Comparison of ENCODE assay signal across 9 cellular contexts in the genomic region with DNA sequence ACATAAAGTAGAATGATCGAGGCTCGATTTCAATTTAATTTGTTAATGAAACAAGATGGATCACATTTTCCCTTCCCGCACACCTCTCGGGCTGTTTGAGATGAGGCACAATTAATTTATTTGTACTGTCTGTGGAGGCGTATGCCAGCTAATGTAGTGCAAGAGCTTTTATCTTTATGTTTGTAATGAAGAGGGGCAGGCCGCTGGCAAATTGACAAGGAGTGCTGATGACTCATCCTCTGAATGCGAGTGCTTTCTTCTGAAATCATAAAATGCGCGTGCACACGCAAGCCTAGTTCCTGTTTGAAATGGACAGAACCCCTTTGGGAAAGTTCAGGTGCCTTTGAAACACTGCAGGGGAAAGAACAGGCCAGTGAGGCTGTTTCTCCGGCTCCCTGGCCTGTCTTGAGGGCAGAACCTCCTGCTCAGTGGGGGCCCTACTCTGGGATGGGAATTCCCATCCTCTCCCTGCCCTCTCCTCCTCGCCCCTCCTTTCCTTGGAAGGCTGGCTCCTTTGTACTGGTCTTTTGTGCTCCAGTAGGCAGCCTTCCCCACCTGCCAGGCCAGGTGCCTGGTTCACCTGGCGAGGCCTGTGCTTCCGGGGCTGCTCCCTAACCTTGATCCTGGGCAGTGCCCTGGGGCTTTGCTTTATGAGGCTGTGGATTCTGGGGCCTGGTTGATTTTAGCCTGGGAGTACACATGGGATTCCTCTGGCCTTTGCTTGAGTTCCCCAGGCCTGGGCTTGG. TPM values are rescaled to one million over a fixed set of nuclear protein-coding genes. Genes with fewer than 3 reads are reported as not detected.
DNase-seq lines count a peak whose midpoint lies in the region; ATAC-seq, FAIRE-seq and TF ChIP-seq lines count a peak whose summit lies in the region.
"Had no signal": no experiment of that assay in that cellular context is flagged by ENCODE, and none has a peak within 500 bp of the region (broad histone marks: within the 10 kb centered on the region; RNA-seq: fewer than 3 reads in every experiment).

No MANE protein-coding gene starts in this region.

- WGBS in A549 (ENCODE audit: missing lambda C conversion rate) = 5% methylated on average over 14 of the region's 14 CpGs
- WGBS in pancreas, 2 donors = 62 to 67% methylated on average over 14 of the region's 14 CpGs

- no peaks in the 10 kb centered on the region for H3K9me3 ChIP-seq in A549
- H3K9me3 ChIP-seq in pancreas = no peaks in the 10 kb centered on the region
- H3K9me3 ChIP-seq: tibial artery had no signal

- intact Hi-C loops in pancreas (cut with DNase I) = no loop called here

- peak; percentile 55 to 65 for ATAC-seq in A549
- peak; percentile 35 to 80 (median 62) for ATAC-seq in pancreas
- ATAC-seq in GM21526 (IDR thresholded peaks at IDR 0.05; ENCODE audit: low FRiP score, unreplicated experiment) = no peak

- CTCF ChIA-PET in A549 (lab: Yijun Ruan, JAX) = interaction anchor here (1.6 kb wide), 1 partner anchor 29 kb away, joined by 4 read pairs; no protein-coding TSS in a partner anchor

- TF ChIP-seq RAD21 in A549 (conservative IDR thresholded peaks at IDR 0.05 in 1 of 2, IDR thresholded peaks at IDR 0.05 in 1 of 2) = peak in 1 of 2 experiments; percentile 3; a peak in 1 of 5 replicates

- POLR2A ChIA-PET in A549 (lab: Yijun Ruan, JAX) = interaction anchor here (0.6 to 1.5 kb wide), 3 partner anchors 28 to 423 kb away, joined by 3 to 8 read pairs (median 6); no protein-coding TSS in a partner anchor

- peaks cover 99% of the 10 kb centered on the region for H3K4me1 ChIP-seq in A549
- peaks cover 5 to 21% (median 6%) of the 10 kb centered on the region in 3 donors for H3K4me1 ChIP-seq in pancreas

- peak; percentile 73 to 88 for DNase-seq in A549 (ENCODE audit: low read depth in 1 of 2, low spot score in 1 of 2)
- DNase-seq in HTR-8/SVneo (ENCODE audit: insufficient read length, low spot score) = peak; percentile 72
- DNase-seq in RPMI8226 = peak; percentile 92
- DNase-seq in fibroblast of the aortic adventitia (ENCODE audit: low read depth) = peak; percentile 85
- DNase-seq in pancreas = peak in 4 of 6 donors; percentile 50 to 69 (median 59)
- no peak for DNase-seq in activated gamma-delta T cell treated with Interleukin-2 at 50 U/mL for 16 hours
- DNase-seq in activated naive CD4-positive, alpha-beta T cell treated with Interleukin-2 at 50 U/mL for 16 hours = no peak

- peak in 1 of 2 experiments; percentile 33; a peak in 1 of 5 replicates for TF ChIP-seq EP300 in A549 (IDR thresholded peaks at IDR 0.05)

- no peak for TF ChIP-seq CTCF in A549 (IDR thresholded peaks at IDR 0.05)
- no peak for TF ChIP-seq CTCF in fibroblast of the aortic adventitia (IDR thresholded peaks at IDR 0.05; ENCODE audit: insufficient read depth, low read length)
- no peak for TF ChIP-seq CTCF in pancreas (IDR thresholded peaks at IDR 0.05)

- H3K27me3 ChIP-seq in pancreas = no peaks in the 10 kb centered on the region
- H3K27me3 ChIP-seq: tibial artery had no signal

- no peaks in the 10 kb centered on the region for H3K36me3 ChIP-seq in pancreas
- H3K36me3 ChIP-seq: tibial artery had no signal

- peak overlapping the region; percentile 29; the same call in 2 of the 3 replicates for H3K4me3 ChIP-seq in A549
- no peak overlapping the region for H3K4me3 ChIP-seq in fibroblast of the aortic adventitia (ENCODE audit: low read depth, low read length)
- no peak overlapping the region for H3K4me3 ChIP-seq in pancreas
- H3K4me3 ChIP-seq: tibial artery had no signal

- no peak for TF ChIP-seq POLR2A in A549 (IDR thresholded peaks at IDR 0.05; ENCODE audit: low read length)

- FAIRE-seq in A549 (lab: Jason Lieb, UNC) (no peak), HTR-8/SVneo (lab: Jason Lieb, UNC) (no peak), pancreas (lab: Jason Lieb, UNC) (no peak)

- H3K27ac ChIP-seq in A549 (peak overlapping the region; percentile 77 to 91), pancreas (peak overlapping the region; percentile 4 to 70 (median 48))
- H3K27ac ChIP-seq: tibial artery had no signal

- peak overlapping the region; percentile 94 for H3K4me2 ChIP-seq in A549

TF ChIP-seq in A549, 52 proteins besides CTCF, POLR2A, EP300 and RAD21 (continues in another document):
- TF ChIP-seq HOXB5 (CRISPR knock-in tag; IDR thresholded peaks at IDR 0.05) (no peak), JUNB (IDR thresholded peaks at IDR 0.05) (peak; percentile 31; the same call in 1 of the 2 replicates), MAFK (IDR thresholded peaks at IDR 0.05; ENCODE audit: partially characterized antibody) (no peak), KDM5A (IDR thresholded peaks at IDR 0.05) (no peak), HOXB13 (CRISPR knock-in tag; IDR thresholded peaks at IDR 0.05; ENCODE audit: low read depth) (no peak), EHF (CRISPR knock-in tag; IDR thresholded peaks at IDR 0.05) (no peak), GATA3 (IDR thresholded peaks at IDR 0.05; ENCODE audit: borderline replicate concordance) (peak; percentile 52; the same call in 1 of the 2 replicates), TFCP2L1 (CRISPR knock-in tag; IDR thresholded peaks at IDR 0.05) (no peak), FOSL2 (IDR thresholded peaks at IDR 0.05) (peak; percentile 82), FOSL2 (CRISPR knock-in tag; IDR thresholded peaks at IDR 0.05) (peak; percentile 99), RFX5 (IDR thresholded peaks at IDR 0.05) (no peak), EHMT2 (IDR thresholded peaks at IDR 0.05; ENCODE audit: low read depth) (no peak), SREBF2 (IDR thresholded peaks at IDR 0.05) (no peak), MAZ (IDR thresholded peaks at IDR 0.05; ENCODE audit: borderline replicate concordance, low read depth, low read length) (no peak), CEBPB (IDR thresholded peaks at IDR 0.05) (peak in 1 of 2 experiments; percentile 50; a peak in 1 of 4 replicates), MYC (IDR thresholded peaks at IDR 0.05; ENCODE audit: borderline replicate concordance, low read length) (0 out of 2 replicates have a peak, but pooled peaks have one; percentile 19), HOXA7 (CRISPR knock-in tag; IDR thresholded peaks at IDR 0.05) (no peak), CBX8 (IDR thresholded peaks at IDR 0.05) (no peak), RNF2 (IDR thresholded peaks at IDR 0.05; ENCODE audit: borderline replicate concordance, low read depth) (no peak)
- TF ChIP-seq, protein P1, sequence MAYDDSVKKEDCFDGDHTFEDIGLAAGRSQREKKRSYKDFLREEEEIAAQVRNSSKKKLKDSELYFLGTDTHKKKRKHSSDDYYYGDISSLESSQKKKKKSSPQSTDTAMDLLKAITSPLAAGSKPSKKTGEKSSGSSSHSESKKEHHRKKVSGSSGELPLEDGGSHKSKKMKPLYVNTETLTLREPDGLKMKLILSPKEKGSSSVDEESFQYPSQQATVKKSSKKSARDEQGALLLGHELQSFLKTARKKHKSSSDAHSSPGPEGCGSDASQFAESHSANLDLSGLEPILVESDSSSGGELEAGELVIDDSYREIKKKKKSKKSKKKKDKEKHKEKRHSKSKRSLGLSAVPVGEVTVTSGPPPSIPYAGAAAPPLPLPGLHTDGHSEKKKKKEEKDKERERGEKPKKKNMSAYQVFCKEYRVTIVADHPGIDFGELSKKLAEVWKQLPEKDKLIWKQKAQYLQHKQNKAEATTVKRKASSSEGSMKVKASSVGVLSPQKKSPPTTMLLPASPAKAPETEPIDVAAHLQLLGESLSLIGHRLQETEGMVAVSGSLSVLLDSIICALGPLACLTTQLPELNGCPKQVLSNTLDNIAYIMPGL (CRISPR knock-in tag; IDR thresholded peaks at IDR 0.05; ENCODE audit: borderline replicate concordance) = no peak
- TF ChIP-seq, protein P2, sequence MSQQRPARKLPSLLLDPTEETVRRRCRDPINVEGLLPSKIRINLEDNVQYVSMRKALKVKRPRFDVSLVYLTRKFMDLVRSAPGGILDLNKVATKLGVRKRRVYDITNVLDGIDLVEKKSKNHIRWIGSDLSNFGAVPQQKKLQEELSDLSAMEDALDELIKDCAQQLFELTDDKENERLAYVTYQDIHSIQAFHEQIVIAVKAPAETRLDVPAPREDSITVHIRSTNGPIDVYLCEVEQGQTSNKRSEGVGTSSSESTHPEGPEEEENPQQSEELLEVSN (IDR thresholded peaks at IDR 0.05; ENCODE audit: borderline replicate concordance, low read depth) = 0 out of 2 replicates have a peak, but pooled peaks have one; percentile 36
- TF ChIP-seq, protein P3, sequence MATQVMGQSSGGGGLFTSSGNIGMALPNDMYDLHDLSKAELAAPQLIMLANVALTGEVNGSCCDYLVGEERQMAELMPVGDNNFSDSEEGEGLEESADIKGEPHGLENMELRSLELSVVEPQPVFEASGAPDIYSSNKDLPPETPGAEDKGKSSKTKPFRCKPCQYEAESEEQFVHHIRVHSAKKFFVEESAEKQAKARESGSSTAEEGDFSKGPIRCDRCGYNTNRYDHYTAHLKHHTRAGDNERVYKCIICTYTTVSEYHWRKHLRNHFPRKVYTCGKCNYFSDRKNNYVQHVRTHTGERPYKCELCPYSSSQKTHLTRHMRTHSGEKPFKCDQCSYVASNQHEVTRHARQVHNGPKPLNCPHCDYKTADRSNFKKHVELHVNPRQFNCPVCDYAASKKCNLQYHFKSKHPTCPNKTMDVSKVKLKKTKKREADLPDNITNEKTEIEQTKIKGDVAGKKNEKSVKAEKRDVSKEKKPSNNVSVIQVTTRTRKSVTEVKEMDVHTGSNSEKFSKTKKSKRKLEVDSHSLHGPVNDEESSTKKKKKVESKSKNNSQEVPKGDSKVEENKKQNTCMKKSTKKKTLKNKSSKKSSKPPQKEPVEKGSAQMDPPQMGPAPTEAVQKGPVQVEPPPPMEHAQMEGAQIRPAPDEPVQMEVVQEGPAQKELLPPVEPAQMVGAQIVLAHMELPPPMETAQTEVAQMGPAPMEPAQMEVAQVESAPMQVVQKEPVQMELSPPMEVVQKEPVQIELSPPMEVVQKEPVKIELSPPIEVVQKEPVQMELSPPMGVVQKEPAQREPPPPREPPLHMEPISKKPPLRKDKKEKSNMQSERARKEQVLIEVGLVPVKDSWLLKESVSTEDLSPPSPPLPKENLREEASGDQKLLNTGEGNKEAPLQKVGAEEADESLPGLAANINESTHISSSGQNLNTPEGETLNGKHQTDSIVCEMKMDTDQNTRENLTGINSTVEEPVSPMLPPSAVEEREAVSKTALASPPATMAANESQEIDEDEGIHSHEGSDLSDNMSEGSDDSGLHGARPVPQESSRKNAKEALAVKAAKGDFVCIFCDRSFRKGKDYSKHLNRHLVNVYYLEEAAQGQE (IDR thresholded peaks at IDR 0.05) = no peak

RNA-seq across cellular contexts. Expression of a gene that starts 50.3 kb away (rescaled TPM):
- polyA plus RNA-seq in A549 (2011; rRNA removed) = 110 and 112 TPM in 2 replicates
- 29.0 and 41.5 TPM in 2 replicates for polyA plus RNA-seq in A549 (2012; cell fraction: cytosol; rRNA removed)
- polyA plus RNA-seq in A549 (2012; cell fraction: nucleus; rRNA removed) = 45.0 and 63.7 TPM in 2 replicates
- 110 to 116 TPM (median 111 TPM) in 3 replicates for polyA plus RNA-seq in A549 (2017; fragmentation: RNase III; extraction: RNeasy Plus Mini Kit Qiagen cat#74134 plus additional on column Dnase treatment)
- polyA minus RNA-seq in A549 (2011; rRNA and poly(A)+ RNA removed) = 144 and 157 TPM in 2 replicates
- 117 and 131 TPM in 2 replicates for total RNA-seq in fibroblast of the aortic adventitia (ENCODE audit: low replicate concordance)
- total RNA-seq in pancreas = 10 to 100 TPM; 16.2 to 35.1 (median 22.7) TPM
- polyA plus RNA-seq in pancreas = 1 to 10 TPM; 5.9 to 9.8 TPM

Comparison
In these comparisons a context has a peak if more than half of its experiments do, and no peak if none do; other contexts are left out.
1. DNase-seq: peak in A549 (2 of 2), HTR-8/SVneo (single experiment), RPMI8226 (single experiment), fibroblast of the aortic adventitia (single experiment) and pancreas (4 of 6); none in activated gamma-delta T cell treated with Interleukin-2 at 50 U/mL for 16 hours (single experiment) and activated naive CD4-positive, alpha-beta T cell treated with Interleukin-2 at 50 U/mL for 16 hours (single experiment).